In genomic region chr20:57392512-57393271, GRCh38 we compare ENCODE assay signal across 8 cellular contexts. TPM values are rescaled to one million over a fixed set of nuclear protein-coding genes. Genes with fewer than 3 reads are reported as not detected.
DNase-seq lines count a peak whose midpoint lies in the region; ATAC-seq, FAIRE-seq and TF ChIP-seq lines count a peak whose summit lies in the region.

No MANE protein-coding gene starts in this region.

- H3K4me1 ChIP-seq in OCI-LY7 (ENCODE audit: insufficient read depth, low read length, poor library complexity, severe bottlenecking): peaks cover 77% of the 10 kb centered on the region
- H3K4me1 ChIP-seq in heart right ventricle: peaks cover 18 to 79% (median 74%) of the 10 kb centered on the region in 9 donors
- no peaks in the 10 kb centered on the region for H3K4me1 ChIP-seq in small intestine (ENCODE audit: control insufficient read depth in 2 of 2, insufficient read depth in 1 of 2, low read depth in 1 of 2, low read length in 1 of 2)

- H3K4me2 ChIP-seq in OCI-LY7 (ENCODE audit: low read length): peak overlapping the region; percentile 91

- no peaks in the 10 kb centered on the region for H3K9me3 ChIP-seq in OCI-LY7 (ENCODE audit: low read length)
- H3K9me3 ChIP-seq in heart right ventricle: no peaks in the 10 kb centered on the region
- H3K9me3 ChIP-seq in small intestine (ENCODE audit: control insufficient read depth, low read depth): no peaks in the 10 kb centered on the region

- H3K9me2 ChIP-seq in OCI-LY7 (ENCODE audit: insufficient read depth, low read length): no peaks in the 10 kb centered on the region

- no TSS peak for BruUV-seq in OCI-LY7 (replicated peaks; lab: Mats Ljungman, UMichigan)

- no peak for TF ChIP-seq CTCF in OCI-LY7 (conservative IDR thresholded peaks at IDR 0.05; ENCODE audit: low read length)
- TF ChIP-seq CTCF in heart right ventricle (IDR thresholded peaks at IDR 0.05): no peak

- H3K27me3 ChIP-seq in heart right ventricle: no peaks in the 10 kb centered on the region
- no peaks in the 10 kb centered on the region for H3K27me3 ChIP-seq in small intestine (ENCODE audit: control insufficient read depth in 2 of 2, insufficient read depth in 2 of 2, low read length in 2 of 2)

- FAIRE-seq in small intestine (lab: Jason Lieb, UNC): no peak

- peaks cover 58% of the 10 kb centered on the region for H3K79me2 ChIP-seq in OCI-LY7 (ENCODE audit: insufficient read depth, low read depth, low read length)

- ATAC-seq in heart right ventricle: peak; percentile 21 to 72 (median 54)

- H4K20me1 ChIP-seq in OCI-LY7 (ENCODE audit: insufficient read depth, low read length): peaks cover 22% of the 10 kb centered on the region

- peaks cover 58% of the 10 kb centered on the region for H3K36me3 ChIP-seq in OCI-LY7 (ENCODE audit: insufficient read depth, low read length)
- peaks cover 0 to 45% (median 7%) of the 10 kb centered on the region in 9 donors for H3K36me3 ChIP-seq in heart right ventricle
- peaks cover 0 to 3% of the 10 kb centered on the region in 2 donors for H3K36me3 ChIP-seq in small intestine (ENCODE audit: control insufficient read depth in 2 of 2, insufficient read depth in 2 of 2, low read length in 2 of 2)

- TF ChIP-seq POLR2A in GM19099 (IDR thresholded peaks at IDR 0.05; ENCODE audit: extremely low read depth, insufficient read length, low read depth): peak; percentile 38

- H2AFZ ChIP-seq in OCI-LY7 (ENCODE audit: low read length): no peak overlapping the region

- CTCF ChIA-PET in OCI-LY7 (lab: Charles Lee; ENCODE audit: unreplicated experiment): interaction anchor here (0.8 to 1.2 kb wide), 2 partner anchors 41 to 81 kb away, joined by 3 to 4 read pairs; no protein-coding TSS in a partner anchor

- H3K4me3 ChIP-seq in OCI-LY7 (ENCODE audit: low read depth, low read length, poor library complexity, severe bottlenecking) (peak overlapping the region; percentile 99), heart right ventricle (peak overlapping the region; percentile 36 to 84 (median 71)), small intestine (ENCODE audit: low read depth in 1 of 2, low read length in 2 of 2) (peak overlapping the region; percentile 85 to 93)

- WGBS in heart right ventricle, 2 donors: 30 to 40% methylated on average over 33 of the region's 33 CpGs
- 25 to 39% (median 38%) methylated on average over 33 of the region's 33 CpGs for WGBS in small intestine, 3 donors

- H3K27ac ChIP-seq in OCI-LY7 (ENCODE audit: low read depth, low read length, poor library complexity, severe bottlenecking) (peak overlapping the region; percentile 97), heart right ventricle (peak overlapping the region; percentile 67 to 97 (median 90)), small intestine (ENCODE audit: low read depth in 1 of 2, low read length in 1 of 2) (peak overlapping the region; percentile 43 to 74)

- DNase-seq in OCI-LY7 (ENCODE audit: low spot score) (peak; percentile 67), activated gamma-delta T cell (lab: John Stamatoyannopoulos, UW) (peak; percentile 74), heart right ventricle (peak; percentile 61 to 72), small intestine (peak; percentile 71), AG08395 (ENCODE audit: low spot score) (no peak), cortex of kidney (lab: John Stamatoyannopoulos, UW) (no peak), SHP77 (lab: John Stamatoyannopoulos, UW) (no peak)

- intact Hi-C loops in OCI-LY7 (cut with micrococcal nuclease; ENCODE audit: unreplicated experiment) (loop anchor here (5.0 to 10.0 kb wide), 2 partner anchors 290 to 1772 kb away; partner anchors contain the start of gene ZNF831), heart right ventricle (cut with DNase I) (loop anchor here in 3 of 10 donors (2.0 to 5.0 kb wide), 3 partner anchors 45 to 50 kb away; no protein-coding TSS in a partner anchor)

- POLR2A ChIA-PET in OCI-LY7 (lab: Charles Lee): interaction anchor here (0.6 to 1.7 kb wide), 8 partner anchors 7 to 118 kb away, joined by 3 to 9 read pairs (median 5); no protein-coding TSS in a partner anchor

RNA-seq across cellular contexts. Expression of gene RBM38, which starts 1.5 kb away (rescaled TPM):
- total RNA-seq in OCI-LY7 (2014; rRNA removed; shearing (Covaris generic)): 136 and 174 TPM in 2 replicates
- total RNA-seq in OCI-LY7 (2022) (119 and 128 TPM in 2 replicates), heart right ventricle (100 to 1,000 TPM in 1 of 10 donors, 10 to 100 TPM in 9; 35.5 to 119 (median 50.2) TPM)
- polyA plus RNA-seq in heart right ventricle (100 to 1,000 TPM in 1 of 2 donors, 10 to 100 TPM in 1; 47.6 to 104 TPM), small intestine (10 to 100 TPM; 13.2 to 17.5 (median 16.8) TPM)

RNA-seq across cellular contexts. Expression of gene RAE1, which starts 41.6 kb away (rescaled TPM):
- 50.5 and 55.0 TPM in 2 replicates for total RNA-seq in OCI-LY7 (2014; rRNA removed; shearing (Covaris generic))
- total RNA-seq in OCI-LY7 (2022) (57.4 and 58.2 TPM in 2 replicates), heart right ventricle (10 to 100 TPM; 11.8 to 19.9 (median 15.5) TPM)
- polyA plus RNA-seq in heart right ventricle (10 to 100 TPM in 1 of 2 donors, 1 to 10 TPM in 1; 6.2 to 18.9 TPM), small intestine (10 to 100 TPM; 15.7 to 19.7 (median 17.4) TPM)

Comparison
In these comparisons a context has a peak if more than half of its experiments do, and no peak if none do; other contexts are left out.
1. DNase-seq: peak in OCI-LY7 (single experiment), activated gamma-delta T cell (single experiment), heart right ventricle (2 of 2) and small intestine (single experiment); none in AG08395 (single experiment), cortex of kidney (single experiment) and SHP77 (0 of 2).
2. Peak in every context shown above with its lines, with median percentiles within 50 percentile points of each other: H3K27ac ChIP-seq and H3K4me3 ChIP-seq.